In the genomic region with DNA sequence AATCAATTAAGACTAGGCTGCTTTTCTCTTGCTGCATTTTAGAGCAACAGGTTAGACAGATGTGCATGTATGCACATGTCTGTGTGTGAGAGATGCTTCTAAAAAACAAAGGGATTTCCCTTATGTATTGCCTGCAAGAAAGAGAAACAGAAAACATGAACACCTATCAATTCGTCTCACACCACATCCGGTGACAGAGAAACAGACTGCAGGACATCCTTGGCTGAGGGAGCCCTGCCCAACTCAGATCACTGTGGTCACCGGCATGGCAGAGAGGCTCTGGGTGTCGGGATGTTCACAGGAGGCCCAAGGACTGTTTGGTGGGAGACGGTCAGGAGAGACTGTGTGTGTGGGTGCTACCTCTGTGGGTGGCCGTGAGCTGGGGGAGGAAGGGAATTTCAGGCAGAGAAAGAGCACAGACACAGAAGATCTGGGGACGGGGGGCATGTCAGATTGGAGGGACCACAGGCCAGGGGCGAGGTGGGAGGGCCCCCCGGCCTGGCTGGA, we compare ENCODE assay signal across 8 cellular contexts. TPM values are rescaled to one million over a fixed set of nuclear protein-coding genes. Genes with fewer than 3 reads are reported as not detected.
DNase-seq lines count a peak whose midpoint lies in the region; ATAC-seq and TF ChIP-seq lines count a peak whose summit lies in the region.

No MANE protein-coding gene starts in this region.

- H3K27ac ChIP-seq in Karpas-422 (ENCODE audit: low read length): no peak overlapping the region

- DNase-seq in NCI-H2171 treated with DMSO at 0.1 percent for 48 hours (lab: John Stamatoyannopoulos, UW) (no peak), putamen (ENCODE audit: low spot score) (no peak), CD14-positive monocyte (ENCODE audit: low spot score) (no peak), Karpas-422 (no peak)

- H3K9ac ChIP-seq in Karpas-422 (ENCODE audit: low read length): no peak overlapping the region

- H4K20me1 ChIP-seq in Karpas-422 (ENCODE audit: insufficient read depth, low read depth, low read length): no peaks in the 10 kb centered on the region

- peak; percentile 85 for ATAC-seq in GM19025 (IDR thresholded peaks at IDR 0.05; ENCODE audit: low read depth, unreplicated experiment)
- ATAC-seq in HG02623 (IDR thresholded peaks at IDR 0.05; ENCODE audit: unreplicated experiment): peak; percentile 56
- peak; percentile 78 for ATAC-seq in activated T-helper 17 cell treated with anti-CD3 and anti-CD28 coated beads, Interleukin-2, amount 50 U/mL, for 72 hours (replicated peaks)

- peaks cover 22% of the 10 kb centered on the region for H3K4me1 Mint-ChIP-seq in activated T-helper 17 cell treated with anti-CD3 and anti-CD28 coated beads, Interleukin-2, amount 50 U/mL, for 72 hours
- H3K4me1 Mint-ChIP-seq in nephron: peaks cover 59% of the 10 kb centered on the region
- peaks cover 2% of the 10 kb centered on the region for H3K4me1 Mint-ChIP-seq in CD14-positive monocyte

- intact Hi-C loops in CD14-positive monocyte (cut with micrococcal nuclease): loop anchor here (10.0 kb wide), 3 partner anchors 141 to 1211 kb away; no protein-coding TSS in a partner anchor

- H3K9me3 Mint-ChIP-seq in activated T-helper 17 cell treated with anti-CD3 and anti-CD28 coated beads, Interleukin-2, amount 50 U/mL, for 72 hours: no peaks in the 10 kb centered on the region
- H3K9me3 Mint-ChIP-seq in nephron: no peaks in the 10 kb centered on the region
- H3K9me3 Mint-ChIP-seq in CD14-positive monocyte: no peaks in the 10 kb centered on the region

- no peak overlapping the region for H3K4me3 ChIP-seq in Karpas-422 (ENCODE audit: low read length)

- H3K79me2 ChIP-seq in Karpas-422 (ENCODE audit: low read length): no peaks in the 10 kb centered on the region

- no peaks in the 10 kb centered on the region for H3K9me3 ChIP-seq in Karpas-422 (ENCODE audit: low read length)

- no peaks in the 10 kb centered on the region for H3K36me3 Mint-ChIP-seq in activated T-helper 17 cell treated with anti-CD3 and anti-CD28 coated beads, Interleukin-2, amount 50 U/mL, for 72 hours (ENCODE audit: low read depth)
- H3K36me3 Mint-ChIP-seq in nephron (ENCODE audit: low read depth): peaks cover 40% of the 10 kb centered on the region
- no peaks in the 10 kb centered on the region for H3K36me3 Mint-ChIP-seq in CD14-positive monocyte

- peaks cover 11% of the 10 kb centered on the region for H3K4me1 ChIP-seq in Karpas-422 (ENCODE audit: low read length)

- TF ChIP-seq CTCF in nephron (IDR thresholded peaks at IDR 0.05; ENCODE audit: unreplicated experiment in 3 of 3) (no peak), CD14-positive monocyte (IDR thresholded peaks at IDR 0.05) (no peak)

- no peaks in the 10 kb centered on the region for H3K36me3 ChIP-seq in Karpas-422 (ENCODE audit: insufficient read depth, low read length)

- no peak overlapping the region for H2AFZ ChIP-seq in Karpas-422 (ENCODE audit: low read length)

- H3K9me2 ChIP-seq in Karpas-422 (replicated peaks; ENCODE audit: insufficient read depth, low read length): no peaks in the 10 kb centered on the region

- no peaks in the 10 kb centered on the region for H3K27me3 ChIP-seq in Karpas-422 (ENCODE audit: low read length)

- H3K4me2 ChIP-seq in Karpas-422 (ENCODE audit: low read depth, low read length, poor library complexity, severe bottlenecking): no peak overlapping the region

- peak overlapping the region; percentile 93 for H3K27ac Mint-ChIP-seq in activated T-helper 17 cell treated with anti-CD3 and anti-CD28 coated beads, Interleukin-2, amount 50 U/mL, for 72 hours
- peak overlapping the region; percentile 52 to 77 (median 75) for H3K27ac Mint-ChIP-seq in nephron
- no peak overlapping the region for H3K27ac Mint-ChIP-seq in CD14-positive monocyte

- H3K27me3 Mint-ChIP-seq in activated T-helper 17 cell treated with anti-CD3 and anti-CD28 coated beads, Interleukin-2, amount 50 U/mL, for 72 hours: no peaks in the 10 kb centered on the region
- H3K27me3 Mint-ChIP-seq in nephron (ENCODE audit: low read depth): peaks cover 6% of the 10 kb centered on the region
- peaks cover 4 to 6% (median 5%) of the 10 kb centered on the region in 3 donors for H3K27me3 Mint-ChIP-seq in CD14-positive monocyte (ENCODE audit: low read depth in 3 of 3)

- peak overlapping the region; percentile 76 for H3K4me3 Mint-ChIP-seq in activated T-helper 17 cell treated with anti-CD3 and anti-CD28 coated beads, Interleukin-2, amount 50 U/mL, for 72 hours
- H3K4me3 Mint-ChIP-seq in nephron (peak overlapping the region in 1 of 3 experiments; percentile 22), CD14-positive monocyte (no peak overlapping the region)

RNA-seq across cellular contexts. Expression of gene FHL2, which starts 24.9 kb away (rescaled TPM):
- total RNA-seq in activated T-helper 17 cell treated with anti-CD3 and anti-CD28 coated beads, Interleukin-2, amount 50 U/mL, for 72 hours: 1 to 10 TPM; 2.2 to 2.3 TPM
- polyA plus RNA-seq in CD14-positive monocyte: under 1 TPM; 0.03 TPM
- total RNA-seq in Karpas-422 (2014; rRNA removed; shearing (Covaris generic); ENCODE audit: low replicate concordance): 0.26 TPM in 1 of 2 replicates, not detected in the other

RNA-seq across cellular contexts. Expression of gene C2orf49, which starts 36.6 kb away (rescaled TPM):
- total RNA-seq in activated T-helper 17 cell treated with anti-CD3 and anti-CD28 coated beads, Interleukin-2, amount 50 U/mL, for 72 hours: 10 to 100 TPM; 17.7 to 23.8 TPM
- 10 to 100 TPM in 1 of 2 donors, 1 to 10 TPM in 1; 8.6 to 10.4 TPM for polyA plus RNA-seq in CD14-positive monocyte
- 26.3 and 42.4 TPM in 2 replicates for total RNA-seq in Karpas-422 (2014; rRNA removed; shearing (Covaris generic); ENCODE audit: low replicate concordance)

RNA-seq across cellular contexts. Expression of gene TGFBRAP1, which starts 44.4 kb away (rescaled TPM):
- total RNA-seq in activated T-helper 17 cell treated with anti-CD3 and anti-CD28 coated beads, Interleukin-2, amount 50 U/mL, for 72 hours: 10 to 100 TPM; 16.5 to 28.0 TPM
- polyA plus RNA-seq in CD14-positive monocyte: 10 to 100 TPM in 1 of 2 donors, 1 to 10 TPM in 1; 10.0 to 10.5 TPM
- total RNA-seq in Karpas-422 (2014; rRNA removed; shearing (Covaris generic); ENCODE audit: low replicate concordance): 23.0 and 30.2 TPM in 2 replicates

Comparison
In these comparisons a context has a peak if more than half of its experiments do, and no peak if none do; other contexts are left out.
1. H3K27ac Mint-ChIP-seq: peak in activated T-helper 17 cell treated with anti-CD3 and anti-CD28 coated beads, Interleukin-2, amount 50 U/mL, for 72 hours (single experiment) and nephron (3 of 3); none in CD14-positive monocyte (0 of 7).
2. Peak in every context shown above with its lines, with median percentiles within 50 percentile points of each other: ATAC-seq.